Comparison of ENCODE assay signal across 10 cellular contexts in genomic region chr10:23294638-23295247, GRCh38. TPM values are rescaled to one million over a fixed set of nuclear protein-coding genes. Genes with fewer than 3 reads are reported as not detected.
A peak's percentile ranks its signal among the peaks of the same experiment; 100 is the strongest.
DNase-seq lines count a peak whose midpoint lies in the region; ATAC-seq, FAIRE-seq and TF ChIP-seq lines count a peak whose summit lies in the region.
"Had no signal": no experiment of that assay in that cellular context is flagged by ENCODE, and none has a peak within 500 bp of the region (broad histone marks: within the 10 kb centered on the region; RNA-seq: fewer than 3 reads in every experiment).

No MANE protein-coding gene starts in this region.

- DNase-seq in D721Med (ENCODE audit: insufficient read length, low spot score), result no peak
- peak; percentile 21 for DNase-seq in KBM-7
- DNase-seq in body of pancreas, result no peak
- no peak for DNase-seq in lower lobe of right lung
- no peak for DNase-seq in stimulated activated CD4-positive, alpha-beta T cell treated with anti-CD3 and anti-CD28 coated beads, Interleukin-2, amount 100 ng/mL, for 48 hours
- no peak for DNase-seq in stimulated activated CD8-positive, alpha-beta memory T cell treated with anti-CD3 and anti-CD28 coated beads, Interleukin-4, amount 100 ng/mL, for 48 hours
- no peak for DNase-seq in GM19240 (ENCODE audit: insufficient read length, low spot score)
- DNase-seq in NCI-H2227 treated with DMSO at 0.1 percent for 48 hours (lab: John Stamatoyannopoulos, UW), result no peak
- DNase-seq: NCI-H1930 had no signal

- intact Hi-C loops in body of pancreas (cut with DNase I) (loop anchor here (5.0 kb wide), 1 partner anchor 137 kb away; no protein-coding TSS in a partner anchor), lower lobe of right lung (cut with DNase I) (loop anchor here (5.0 kb wide), 1 partner anchor 117 kb away; no protein-coding TSS in a partner anchor)

- no peak for ATAC-seq in body of pancreas
- ATAC-seq in lower lobe of right lung, result no peak

- no peak for FAIRE-seq in D721Med (lab: Jason Lieb, UNC)
- FAIRE-seq: colon had no signal

- H3K9me3 ChIP-seq in body of pancreas, result no peaks in the 10 kb centered on the region
- H3K9me3 ChIP-seq in lower lobe of right lung, result no peaks in the 10 kb centered on the region

- H3K27me3 ChIP-seq in body of pancreas (no peaks in the 10 kb centered on the region), lower lobe of right lung (ENCODE audit: low read depth) (peaks cover 12% of the 10 kb centered on the region)

- no peak for TF ChIP-seq POLR2A in body of pancreas (IDR thresholded peaks at IDR 0.05)

- WGBS in body of pancreas, 2 donors, result 39 to 46% methylated on average over 5 of the region's 5 CpGs

- in situ Hi-C loops in KBM-7 (cut with MboI; ENCODE audit: low pct_unique_long_range_greater_than_20kb, low sequenced_read_pairs), result loop anchor here (25.0 kb wide), 1 partner anchor 132 kb away; no protein-coding TSS in a partner anchor

- H3K4me3 ChIP-seq in body of pancreas (no peak overlapping the region), lower lobe of right lung (no peak overlapping the region)

- H3K27ac ChIP-seq in body of pancreas (no peak overlapping the region), lower lobe of right lung (no peak overlapping the region)

- TF ChIP-seq CTCF in D721Med (IDR thresholded peaks at IDR 0.05; ENCODE audit: insufficient read depth, missing control alignments), result peak; percentile 38
- TF ChIP-seq CTCF in body of pancreas (IDR thresholded peaks at IDR 0.05), result peak in 6 of 7 experiments; percentile 29 to 50 (median 40)
- peak; percentile 41 for TF ChIP-seq CTCF in lower lobe of right lung (IDR thresholded peaks at IDR 0.05)

- peaks cover 12% of the 10 kb centered on the region for H3K4me1 ChIP-seq in body of pancreas
- H3K4me1 ChIP-seq in lower lobe of right lung, result no peaks in the 10 kb centered on the region

- H3K36me3 ChIP-seq in body of pancreas (replicated peaks in 1 of 2; ENCODE audit: insufficient read depth in 1 of 2, low read depth in 2 of 2), result no peaks in the 10 kb centered on the region
- no peaks in the 10 kb centered on the region for H3K36me3 ChIP-seq in lower lobe of right lung

RNA-seq across cellular contexts. Expression of gene C10orf67, which starts 49.9 kb away (rescaled TPM):
- total RNA-seq in body of pancreas, result under 1 TPM in 1 of 2 donors, not detected in 1; 0.52 TPM
- total RNA-seq in lower lobe of right lung, result 1.2 TPM
